ENCODE assay signal across 28 cellular contexts in the genomic region with DNA sequence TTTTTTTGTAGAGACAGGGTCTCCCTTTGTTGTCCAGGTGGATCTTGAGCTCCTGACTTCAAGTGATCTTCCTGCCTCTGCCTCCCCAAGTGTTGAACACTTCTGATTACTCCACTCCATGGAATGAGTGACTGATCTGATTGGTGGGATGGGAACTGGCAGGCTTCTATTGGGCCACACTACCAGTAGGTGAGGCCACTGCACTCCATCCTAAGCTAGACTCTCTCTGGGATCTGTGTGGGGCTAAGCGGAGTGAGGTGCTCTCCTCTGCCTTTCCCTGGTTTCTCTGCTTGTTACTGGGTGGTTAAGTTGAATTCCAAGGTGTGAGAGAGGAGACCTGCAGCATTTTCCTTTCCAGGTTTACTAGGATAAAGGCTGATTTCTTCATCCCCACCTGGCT.
"Had no signal": no experiment of that assay in that cellular context is flagged by ENCODE, and none has a peak within 500 bp of the region (broad histone marks: within the 10 kb centered on the region; RNA-seq: fewer than 3 reads in every experiment).

No MANE protein-coding gene starts in this region.

- H3K9me3 ChIP-seq: colonic mucosa, esophagus squamous epithelium, gastrocnemius medialis, gastroesophageal sphincter, heart left ventricle, heart right ventricle had no signal

- H3K4me1 ChIP-seq: colonic mucosa, gastrocnemius medialis, gastroesophageal sphincter had no signal

- DNase-seq: colonic mucosa; cortex of kidney; dermis blood vessel endothelial cell; dorsolateral prefrontal cortex; effector CD4-positive, alpha-beta T cell; effector CD8-positive, alpha-beta T cell; effector memory CD4-positive, alpha-beta T cell; effector memory CD8-positive, alpha-beta T cell; endodermal cell; erythroblast; esophagus squamous epithelium; foreskin fibroblast; foreskin keratinocyte; foreskin melanocyte; gastrocnemius medialis; glutamatergic neuron; head of caudate nucleus; heart left ventricle; heart right ventricle had no signal

- H3K4me3 Mint-ChIP-seq: dendritic cell treated with granulocyte-macrophage colony-stimulating factor and Interleukin-4, amounts not matched to agents 40 ng/mL and 50 ng/mL, for 4 days; effector memory CD8-positive, alpha-beta T cell; endodermal cell had no signal

- H3K4me3 ChIP-seq: colonic mucosa, coronary artery, dorsolateral prefrontal cortex, esophagus squamous epithelium, gastrocnemius medialis, gastroesophageal sphincter, heart left ventricle, heart right ventricle had no signal

- H3K27ac Mint-ChIP-seq: dendritic cell treated with granulocyte-macrophage colony-stimulating factor and Interleukin-4, amounts not matched to agents 40 ng/mL and 50 ng/mL, for 4 days; effector memory CD8-positive, alpha-beta T cell; endodermal cell had no signal

- ATAC-seq: effector memory CD8-positive, alpha-beta T cell; esophagus mucosa; foreskin keratinocyte; gastrocnemius medialis; gastroesophageal sphincter; heart left ventricle; heart right ventricle had no signal

- H3K36me3 ChIP-seq: colonic mucosa, esophagus squamous epithelium, gastrocnemius medialis, gastroesophageal sphincter had no signal

- H3K9me3 Mint-ChIP-seq: dendritic cell treated with granulocyte-macrophage colony-stimulating factor and Interleukin-4, amounts not matched to agents 40 ng/mL and 50 ng/mL, for 4 days; effector memory CD8-positive, alpha-beta T cell; endodermal cell had no signal

- H3K27me3 Mint-ChIP-seq: dendritic cell treated with granulocyte-macrophage colony-stimulating factor and Interleukin-4, amounts not matched to agents 40 ng/mL and 50 ng/mL, for 4 days; effector memory CD8-positive, alpha-beta T cell had no signal

- H3K27me3 ChIP-seq: colonic mucosa, dorsolateral prefrontal cortex, esophagus squamous epithelium, foreskin keratinocyte, gastrocnemius medialis, gastroesophageal sphincter, heart left ventricle, heart right ventricle had no signal

- FAIRE-seq: colon, endometrium, endothelial cell of umbilical vein, frontal cortex had no signal

- H3K27ac ChIP-seq: colonic mucosa, coronary artery, dorsolateral prefrontal cortex, epithelial cell of prostate, esophagus squamous epithelium, foreskin keratinocyte, gastrocnemius medialis, gastroesophageal sphincter, heart left ventricle, heart right ventricle had no signal
